In the genomic region with DNA sequence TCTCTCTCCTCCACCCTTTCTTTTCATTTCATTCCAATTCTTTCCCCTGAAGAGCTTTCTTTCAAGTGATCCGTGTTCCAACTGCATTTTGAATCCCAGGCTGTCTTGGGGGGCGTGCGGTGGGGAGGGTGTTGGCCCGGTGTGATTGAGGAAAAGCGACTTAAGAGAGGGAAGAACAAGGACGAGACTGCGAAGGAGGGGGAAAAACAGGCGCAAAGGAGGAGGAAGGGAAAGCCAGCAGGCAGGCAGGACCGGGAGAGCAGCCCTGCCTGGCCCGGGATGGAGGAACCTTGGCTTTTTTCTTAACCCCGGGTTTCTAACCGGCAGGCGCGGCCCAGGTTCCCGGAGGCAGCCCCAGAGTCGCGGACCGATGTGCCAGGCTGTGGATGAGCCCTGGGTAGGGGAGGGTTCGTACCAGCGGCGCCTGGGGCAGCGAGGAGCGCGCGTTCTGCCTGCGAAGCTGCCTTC, we compare ENCODE assay signal across 2 cellular contexts.
A peak's percentile ranks its signal among the peaks of the same experiment; 100 is the strongest.
TF ChIP-seq lines count a peak whose summit lies in the region.

No MANE protein-coding gene starts in this region.

TF ChIP-seq in H1, 55 proteins besides CTCF, POLR2A, EP300 and RAD21:
- TF ChIP-seq, protein P1, sequence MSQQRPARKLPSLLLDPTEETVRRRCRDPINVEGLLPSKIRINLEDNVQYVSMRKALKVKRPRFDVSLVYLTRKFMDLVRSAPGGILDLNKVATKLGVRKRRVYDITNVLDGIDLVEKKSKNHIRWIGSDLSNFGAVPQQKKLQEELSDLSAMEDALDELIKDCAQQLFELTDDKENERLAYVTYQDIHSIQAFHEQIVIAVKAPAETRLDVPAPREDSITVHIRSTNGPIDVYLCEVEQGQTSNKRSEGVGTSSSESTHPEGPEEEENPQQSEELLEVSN (IDR thresholded peaks at IDR 0.05) = no peak
- no peak for TF ChIP-seq ZNF274 (IDR thresholded peaks at IDR 0.05; ENCODE audit: borderline replicate concordance, extremely low read depth, low read length)
- peak; percentile 56 for TF ChIP-seq EZH2 (IDR thresholded peaks at IDR 0.05; ENCODE audit: low read depth, low read length, severe bottlenecking)
- TF ChIP-seq, protein P2, sequence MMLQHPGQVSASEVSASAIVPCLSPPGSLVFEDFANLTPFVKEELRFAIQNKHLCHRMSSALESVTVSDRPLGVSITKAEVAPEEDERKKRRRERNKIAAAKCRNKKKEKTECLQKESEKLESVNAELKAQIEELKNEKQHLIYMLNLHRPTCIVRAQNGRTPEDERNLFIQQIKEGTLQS (IDR thresholded peaks at IDR 0.05; ENCODE audit: insufficient read depth, low read depth, low read length) = no peak
- TF ChIP-seq SUZ12 (IDR thresholded peaks at IDR 0.05; ENCODE audit: low read length) = peak; percentile 70
- peak; percentile 23 for TF ChIP-seq RNF2 (IDR thresholded peaks at IDR 0.05; ENCODE audit: borderline replicate concordance, low read depth, low read length, missing control alignments, poor library complexity, severe bottlenecking)
- no peak for TF ChIP-seq RFX5 (IDR thresholded peaks at IDR 0.05; ENCODE audit: borderline replicate concordance, low read depth, low read length)
TF ChIP-seq in H1: peak in this region for 3.

TF ChIP-seq in GM12891, 5 proteins besides CTCF, POLR2A, EP300 and RAD21:
- no peak for TF ChIP-seq POLR2AphosphoS5 (IDR thresholded peaks at IDR 0.05; ENCODE audit: low read depth, low read length)
- TF ChIP-seq TAF1 (IDR thresholded peaks at IDR 0.05; ENCODE audit: low read depth, low read length) = no peak
- TF ChIP-seq POU2F2 (IDR thresholded peaks at IDR 0.05; ENCODE audit: low read depth, low read length) = no peak
- TF ChIP-seq SPI1 (IDR thresholded peaks at IDR 0.05; ENCODE audit: low read depth, low read length) = no peak
- TF ChIP-seq PAX5 (IDR thresholded peaks at IDR 0.05; ENCODE audit: insufficient read depth, low read length, severe bottlenecking) = no peak
